ENCODE assay signal across 1 cellular context in the genomic region with DNA sequence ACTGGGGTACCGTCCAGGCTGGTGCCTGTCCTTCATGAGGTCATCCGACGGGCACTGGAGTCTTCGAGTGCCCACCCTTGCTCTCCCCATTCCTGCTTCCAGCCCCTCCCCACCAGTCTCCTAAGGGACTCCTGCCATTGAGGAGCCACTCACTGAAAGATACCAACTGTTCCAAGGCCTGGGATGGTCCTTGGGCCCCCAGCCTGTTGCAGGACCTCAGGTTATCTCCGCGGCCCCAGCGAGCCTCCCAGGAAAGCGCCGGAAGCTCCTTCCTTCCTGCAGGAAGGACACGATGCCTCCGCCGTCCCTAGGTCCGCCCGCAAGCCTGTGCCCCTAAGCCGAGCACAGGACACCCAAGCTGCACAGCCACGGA.
TF ChIP-seq lines count a peak whose summit lies in the region.

No MANE protein-coding gene starts in this region.

TF ChIP-seq in GM12891, 5 proteins besides CTCF, POLR2A, EP300 and RAD21:
- TF ChIP-seq PAX5 (IDR thresholded peaks at IDR 0.05; ENCODE audit: insufficient read depth, low read length, severe bottlenecking) (no peak), SPI1 (IDR thresholded peaks at IDR 0.05; ENCODE audit: low read depth, low read length) (no peak), TAF1 (IDR thresholded peaks at IDR 0.05; ENCODE audit: low read depth, low read length) (no peak), POU2F2 (IDR thresholded peaks at IDR 0.05; ENCODE audit: low read depth, low read length) (no peak), POLR2AphosphoS5 (IDR thresholded peaks at IDR 0.05; ENCODE audit: low read depth, low read length) (no peak)
